In genomic region chr1:229452956-229453801, GRCh38 we compare ENCODE assay signal across 8 cellular contexts. TPM values are rescaled to one million over a fixed set of nuclear protein-coding genes. Genes with fewer than 3 reads are reported as not detected.
DNase-seq lines count a peak whose midpoint lies in the region; ATAC-seq, FAIRE-seq and TF ChIP-seq lines count a peak whose summit lies in the region.

No MANE protein-coding gene starts in this region.

- H3K36me3 ChIP-seq in naive thymus-derived CD4-positive, alpha-beta T cell (ENCODE audit: control insufficient read depth in 2 of 3, insufficient read depth in 3 of 3, low read length in 3 of 3), result peaks cover 5 to 61% (median 9%) of the 10 kb centered on the region in 3 experiments

- ATAC-seq in naive thymus-derived CD4-positive, alpha-beta T cell, result no peak
- ATAC-seq in effector memory CD8-positive, alpha-beta T cell (replicated peaks), result no peak

- TF ChIP-seq CTCF in AG04449 (IDR thresholded peaks at IDR 0.05; ENCODE audit: insufficient read depth, low read length, missing control alignments), result peak; percentile 59

- DNase-seq in AG04449 (ENCODE audit: low read depth, low spot score) (no peak), GM19239 (ENCODE audit: insufficient read length, low spot score) (no peak), RPMI7951 (ENCODE audit: low read depth) (peak; percentile 14), iPS-NIHi7 (ENCODE audit: extremely low spot score) (peak; percentile 28), NCI-H226 (no peak), NCI-H510A treated with DMSO at 0.1 percent for 48 hours (lab: John Stamatoyannopoulos, UW) (no peak)
- DNase-seq in naive thymus-derived CD4-positive, alpha-beta T cell, result no peak
- DNase-seq in effector memory CD8-positive, alpha-beta T cell, result no peak

- H3K4me3 ChIP-seq in AG04449 (ENCODE audit: low read depth, low read length), result no peak overlapping the region
- H3K4me3 ChIP-seq in naive thymus-derived CD4-positive, alpha-beta T cell (ENCODE audit: low read length), result no peak overlapping the region

- peaks cover 0 to 3% (median 0%) of the 10 kb centered on the region in 7 donors for H3K4me1 Mint-ChIP-seq in naive thymus-derived CD4-positive, alpha-beta T cell
- H3K4me1 Mint-ChIP-seq in effector memory CD8-positive, alpha-beta T cell (ENCODE audit: low read depth in 2 of 2), result no peaks in the 10 kb centered on the region

- peak; percentile 37 for FAIRE-seq in GM19239 (lab: Jason Lieb, UNC)

- POLR2A ChIA-PET in AG04449 (lab: Yijun Ruan, JAX), result no interaction called here
- POLR2A ChIA-PET in naive thymus-derived CD4-positive, alpha-beta T cell (lab: Charles Lee), result no interaction called here

- H3K27me3 Mint-ChIP-seq in naive thymus-derived CD4-positive, alpha-beta T cell, result no peaks in the 10 kb centered on the region
- no peaks in the 10 kb centered on the region for H3K27me3 Mint-ChIP-seq in effector memory CD8-positive, alpha-beta T cell

- intact Hi-C loops in naive thymus-derived CD4-positive, alpha-beta T cell (cut with micrococcal nuclease), result loop anchor here (1.0 kb wide), 1 partner anchor 195 kb away; no protein-coding TSS in a partner anchor

- no peak overlapping the region for H3K27ac ChIP-seq in naive thymus-derived CD4-positive, alpha-beta T cell (ENCODE audit: low read depth, low read length)

- H3K4me3 Mint-ChIP-seq in naive thymus-derived CD4-positive, alpha-beta T cell, result no peak overlapping the region
- H3K4me3 Mint-ChIP-seq in effector memory CD8-positive, alpha-beta T cell, result no peak overlapping the region

- H3K4me1 ChIP-seq in naive thymus-derived CD4-positive, alpha-beta T cell (ENCODE audit: control insufficient read depth in 2 of 2, insufficient read depth in 2 of 2, low read length in 2 of 2), result no peaks in the 10 kb centered on the region

- H3K9me3 ChIP-seq in naive thymus-derived CD4-positive, alpha-beta T cell (ENCODE audit: control insufficient read depth in 2 of 3, low read length in 3 of 3), result no peaks in the 10 kb centered on the region

- CTCF ChIA-PET in AG04449 (lab: Yijun Ruan, JAX), result interaction anchor here (1.1 to 8.1 kb wide), 10 partner anchors 8 to 789 kb away, joined by 3 to 93 read pairs (median 6); no protein-coding TSS in a partner anchor
- CTCF ChIA-PET in naive thymus-derived CD4-positive, alpha-beta T cell (lab: Charles Lee), result interaction anchor here (0.6 to 1.5 kb wide), 4 partner anchors 194 to 760 kb away, joined by 3 to 4 read pairs (median 4); no protein-coding TSS in a partner anchor

- H3K9me3 Mint-ChIP-seq in naive thymus-derived CD4-positive, alpha-beta T cell, result no peaks in the 10 kb centered on the region
- no peaks in the 10 kb centered on the region for H3K9me3 Mint-ChIP-seq in effector memory CD8-positive, alpha-beta T cell

- peaks cover 0 to 48% (median 20%) of the 10 kb centered on the region in 5 donors for H3K36me3 Mint-ChIP-seq in naive thymus-derived CD4-positive, alpha-beta T cell
- peaks cover 62% of the 10 kb centered on the region for H3K36me3 Mint-ChIP-seq in effector memory CD8-positive, alpha-beta T cell (ENCODE audit: insufficient read depth)

- no peaks in the 10 kb centered on the region for H3K27me3 ChIP-seq in naive thymus-derived CD4-positive, alpha-beta T cell (ENCODE audit: control insufficient read depth in 2 of 2, insufficient read depth in 2 of 2, low read length in 2 of 2)

- no peak overlapping the region for H3K27ac Mint-ChIP-seq in naive thymus-derived CD4-positive, alpha-beta T cell
- no peak overlapping the region for H3K27ac Mint-ChIP-seq in effector memory CD8-positive, alpha-beta T cell

RNA-seq across cellular contexts. Expression of gene ACTA1, which starts 19.3 kb away (rescaled TPM):
- not detected in 2 replicates for total RNA-seq in RPMI7951 (2014; rRNA removed; shearing (Covaris generic))
- total RNA-seq in naive thymus-derived CD4-positive, alpha-beta T cell, result not detected
- polyA plus RNA-seq in naive thymus-derived CD4-positive, alpha-beta T cell, result not detected

RNA-seq across cellular contexts. Expression of gene NUP133, which starts 55.0 kb away (rescaled TPM):
- total RNA-seq in RPMI7951 (2014; rRNA removed; shearing (Covaris generic)), result 33.1 and 33.2 TPM in 2 replicates
- 10 to 100 TPM; 24.3 to 45.8 (median 40.4) TPM for total RNA-seq in naive thymus-derived CD4-positive, alpha-beta T cell
- 10 to 100 TPM; 19.4 to 19.7 TPM for polyA plus RNA-seq in naive thymus-derived CD4-positive, alpha-beta T cell

Comparison
In these comparisons a context has a peak if more than half of its experiments do, and no peak if none do; other contexts are left out.
1. DNase-seq: peak in RPMI7951 (single experiment) and iPS-NIHi7 (single experiment); none in AG04449 (single experiment), GM19239 (single experiment), naive thymus-derived CD4-positive, alpha-beta T cell (0 of 9), NCI-H226 (single experiment), NCI-H510A treated with DMSO at 0.1 percent for 48 hours (single experiment) and effector memory CD8-positive, alpha-beta T cell (0 of 3).